In the genomic region with DNA sequence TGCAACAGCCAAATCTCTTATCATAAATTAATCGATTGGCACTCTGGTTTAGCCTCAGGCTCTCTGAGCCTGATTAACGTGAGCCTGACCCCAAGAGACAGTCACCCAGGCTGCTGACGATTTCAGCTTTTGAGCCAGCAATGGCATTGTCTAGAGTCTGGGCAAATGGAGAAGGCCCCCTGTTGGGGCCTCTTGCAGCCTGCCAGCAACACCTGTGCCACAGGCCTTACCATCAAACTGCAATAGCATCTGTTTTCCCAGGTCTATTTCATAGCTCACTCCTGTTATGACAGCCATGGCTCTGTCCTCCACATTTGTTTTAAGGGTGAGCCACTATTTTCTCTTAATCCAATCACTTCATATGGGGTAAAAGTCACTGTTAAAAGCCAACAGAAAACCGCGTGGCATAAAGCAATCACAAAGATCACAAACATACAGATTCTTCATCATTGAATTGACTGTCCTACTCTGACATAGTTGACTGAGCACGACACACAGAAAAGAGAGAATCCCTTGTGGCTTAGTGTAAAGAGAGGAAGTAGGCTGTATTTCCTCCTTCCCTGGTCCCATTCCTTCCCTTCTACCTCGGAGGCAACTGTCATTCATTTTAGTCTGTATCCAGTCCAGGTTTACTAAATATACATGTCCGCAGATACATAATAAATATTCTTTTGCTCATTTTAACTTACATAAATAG, we compare ENCODE assay signal across 8 cellular contexts. TPM values are rescaled to one million over a fixed set of nuclear protein-coding genes. Genes with fewer than 3 reads are reported as not detected.
DNase-seq lines count a peak whose midpoint lies in the region; ATAC-seq and TF ChIP-seq lines count a peak whose summit lies in the region.

No MANE protein-coding gene starts in this region.

- peak; percentile 60 for DNase-seq in COLO668 (lab: John Stamatoyannopoulos, UW; ENCODE audit: unreplicated experiment)
- DNase-seq in NCI-H146 treated with DMSO at 0.1 percent for 48 hours (lab: John Stamatoyannopoulos, UW; ENCODE audit: unreplicated experiment) = peak; percentile 81
- no peak for DNase-seq in activated naive CD8-positive, alpha-beta T cell treated with anti-CD3 and anti-CD28 coated beads for 36 hours
- DNase-seq in kidney glomerular epithelial cell (lab: John Stamatoyannopoulos, UW) = no peak
- DNase-seq in upper lobe of left lung = no peak
- DNase-seq in stimulated activated CD4-positive, alpha-beta T cell treated with anti-CD3 and anti-CD28 coated beads, Interleukin-4, amount 100 ng/mL, for 4 hours = no peak

- WGBS in upper lobe of left lung, 2 donors = 61 to 81% methylated on average over 5 to 8 of the region's 8 CpGs

- no peaks in the 10 kb centered on the region for H3K9me3 Mint-ChIP-seq in activated naive CD8-positive, alpha-beta T cell treated with anti-CD3 and anti-CD28 coated beads for 36 hours

- no peak overlapping the region for H3K4me3 ChIP-seq in upper lobe of left lung

- no peaks in the 10 kb centered on the region for H3K27me3 ChIP-seq in upper lobe of left lung

- no peak for TF ChIP-seq EP300 in upper lobe of left lung (IDR thresholded peaks at IDR 0.05)

- peak overlapping the region; percentile 43 for H3K27ac Mint-ChIP-seq in activated naive CD8-positive, alpha-beta T cell treated with anti-CD3 and anti-CD28 coated beads for 36 hours

- TF ChIP-seq CTCF in upper lobe of left lung (IDR thresholded peaks at IDR 0.05) = no peak

- no peaks in the 10 kb centered on the region for H3K9me3 ChIP-seq in upper lobe of left lung

- ATAC-seq in GM18505 (IDR thresholded peaks at IDR 0.05; ENCODE audit: unreplicated experiment) = peak; percentile 32
- no peak for ATAC-seq in HG03520 (IDR thresholded peaks at IDR 0.05; ENCODE audit: unreplicated experiment)
- no peak for ATAC-seq in upper lobe of left lung (ENCODE audit: low FRiP score in 2 of 2)

- no peaks in the 10 kb centered on the region for H3K36me3 ChIP-seq in upper lobe of left lung

- H3K27me3 Mint-ChIP-seq in activated naive CD8-positive, alpha-beta T cell treated with anti-CD3 and anti-CD28 coated beads for 36 hours = no peaks in the 10 kb centered on the region

- H3K4me1 Mint-ChIP-seq in activated naive CD8-positive, alpha-beta T cell treated with anti-CD3 and anti-CD28 coated beads for 36 hours = peaks cover 38% of the 10 kb centered on the region

- no peak overlapping the region for H3K27ac ChIP-seq in upper lobe of left lung

- peaks cover 24% of the 10 kb centered on the region for H3K36me3 Mint-ChIP-seq in activated naive CD8-positive, alpha-beta T cell treated with anti-CD3 and anti-CD28 coated beads for 36 hours

- peak; percentile 31 for TF ChIP-seq POLR2A in GM18505 (IDR thresholded peaks at IDR 0.05; ENCODE audit: borderline replicate concordance, extremely low read depth, insufficient read depth, insufficient read length)
- TF ChIP-seq POLR2A in upper lobe of left lung (IDR thresholded peaks at IDR 0.05) = no peak

- no peaks in the 10 kb centered on the region for H3K4me1 ChIP-seq in upper lobe of left lung

- H3K4me3 Mint-ChIP-seq in activated naive CD8-positive, alpha-beta T cell treated with anti-CD3 and anti-CD28 coated beads for 36 hours = no peak overlapping the region

RNA-seq across cellular contexts. Expression of a gene that starts 47.8 kb away (rescaled TPM):
- total RNA-seq in activated naive CD8-positive, alpha-beta T cell treated with anti-CD3 and anti-CD28 coated beads for 36 hours = 10 to 100 TPM; 11.5 to 12.4 TPM
- total RNA-seq in upper lobe of left lung = 1 to 10 TPM; 4.6 to 9.0 (median 6.4) TPM

Comparison
In these comparisons a context has a peak if more than half of its experiments do, and no peak if none do; other contexts are left out.
1. DNase-seq: peak in COLO668 (single experiment) and NCI-H146 treated with DMSO at 0.1 percent for 48 hours (single experiment); none in activated naive CD8-positive, alpha-beta T cell treated with anti-CD3 and anti-CD28 coated beads for 36 hours (single experiment), kidney glomerular epithelial cell (single experiment), upper lobe of left lung (0 of 2) and stimulated activated CD4-positive, alpha-beta T cell treated with anti-CD3 and anti-CD28 coated beads, Interleukin-4, amount 100 ng/mL, for 4 hours (0 of 2).